30 cellular contexts compared by ENCODE assay signal in the genomic region with DNA sequence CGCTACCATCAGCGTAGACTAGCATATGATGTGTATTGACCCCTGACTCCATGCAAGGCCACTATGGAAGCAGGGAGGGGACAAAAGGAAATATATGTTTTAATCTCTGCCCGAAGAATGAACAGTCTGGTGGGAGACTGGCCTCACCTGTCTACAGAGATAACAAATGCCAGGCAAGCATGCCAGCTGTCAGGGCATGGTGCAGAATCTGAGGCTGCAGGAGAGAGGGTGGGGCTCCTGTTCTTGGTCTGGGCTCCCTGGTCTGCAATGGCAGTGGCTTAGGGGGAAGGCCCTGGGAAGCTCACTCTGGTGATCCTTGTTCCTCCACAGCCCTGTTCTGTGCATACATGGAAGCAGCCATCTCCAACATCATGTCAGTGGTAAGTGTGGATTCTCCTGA. TPM values are rescaled to one million over a fixed set of nuclear protein-coding genes. Genes with fewer than 3 reads are reported as not detected.
"Had no signal": no experiment of that assay in that cellular context is flagged by ENCODE, and none has a peak within 500 bp of the region (broad histone marks: within the 10 kb centered on the region; RNA-seq: fewer than 3 reads in every experiment).

No MANE protein-coding gene starts in this region.

- H3K4me1 ChIP-seq: adrenal gland, body of pancreas, breast epithelium, SJSA1 had no signal

- H3K36me3 ChIP-seq: adrenal gland, breast epithelium, MG63, Peyer's patch, SJSA1 had no signal

- H3K27me3 ChIP-seq: adrenal gland, body of pancreas, breast epithelium, MG63, Peyer's patch, SJSA1 had no signal

- H3K4me3 ChIP-seq: adrenal gland, body of pancreas, breast epithelium, MG63, Peyer's patch, SJSA1 had no signal

- H3K9me3 Mint-ChIP-seq: activated CD4-positive, alpha-beta T cell treated with anti-CD3 and anti-CD28 coated beads, Interleukin-2, amount 10 ng/mL, durations not matched to agents 24 days and 14 days; activated CD8-positive, alpha-beta T cell treated with anti-CD3 and anti-CD28 coated beads for 36 hours; activated naive CD4-positive, alpha-beta T cell treated with anti-CD3 and anti-CD28 coated beads for 36 hours; activated T-cell treated with anti-CD3 and anti-CD28 coated beads, Interleukin-2, amount 50 U/mL, for 24 hours; T-helper 1 cell treated with Interleukin-12 subunit alpha and Interleukin-12 subunit beta and Interleukin-4 antibody, amounts not matched to agents 30 μg/mL and 1 μg/mL, for 36 hours; T-helper 2 cell treated with Interferon-gamma antibody and Interleukin-4, amounts not matched to agents 5 μg/mL and 100 μg/mL, for 36 hours had no signal

- DNase-seq: activated CD4-positive, alpha-beta T cell treated with anti-CD3 and anti-CD28 coated beads, Interleukin-2, amount 10 ng/mL, durations not matched to agents 24 days and 14 days; activated CD4-positive, alpha-beta T cell treated with anti-CD3 and anti-CD28 coated beads, Interleukin-2, amount 50 U/mL, for 4 hours; activated CD8-positive, alpha-beta T cell treated with anti-CD3 and anti-CD28 coated beads for 36 hours; activated gamma-delta T cell treated with Interleukin-2 at 50 U/mL for 16 hours; activated naive CD4-positive, alpha-beta T cell treated with anti-CD3 and anti-CD28 coated beads for 36 hours; activated T-cell treated with anti-CD3 and anti-CD28 coated beads, Interleukin-2, amount 50 U/mL, for 24 hours; adrenal gland; body of pancreas; Karpas-422; KBM-7; MG63; NCI-H1048; NCI-H1436 treated with DMSO at 0.1 percent for 48 hours; NCI-H1694 treated with DMSO at 0.1 percent for 48 hours; NCI-H2029; NCI-H510A; NCI-H526; NCI-H748 treated with DMSO at 0.1 percent for 48 hours; NK-92 treated with Interleukin-12 subunit alpha and Interleukin-12 subunit beta, amount 100 ng/mL, for 24 hours; PC-3; RPMI8226; SHP77 treated with DMSO at 0.1 percent for 48 hours; SK-N-SH had no signal

- H3K4me1 Mint-ChIP-seq: activated CD4-positive, alpha-beta T cell treated with anti-CD3 and anti-CD28 coated beads, Interleukin-2, amount 10 ng/mL, durations not matched to agents 24 days and 14 days had no signal

- H3K9me3 ChIP-seq: adrenal gland, body of pancreas, MG63, Peyer's patch, SJSA1, SK-N-SH had no signal

- H3K36me3 Mint-ChIP-seq: activated naive CD4-positive, alpha-beta T cell treated with anti-CD3 and anti-CD28 coated beads, Interleukin-2, amount 50 U/mL, for 72 hours had no signal

- ATAC-seq: activated CD8-positive, alpha-beta T cell treated with anti-CD3 and anti-CD28 coated beads for 36 hours; activated naive CD4-positive, alpha-beta T cell treated with anti-CD3 and anti-CD28 coated beads, Interleukin-2, amount 50 U/mL, for 72 hours; body of pancreas; PC-3 had no signal

- H3K9ac ChIP-seq: SK-N-SH had no signal

- H3K4me2 ChIP-seq: SK-N-SH had no signal

- H3K27ac Mint-ChIP-seq: activated CD4-positive, alpha-beta T cell treated with anti-CD3 and anti-CD28 coated beads, Interleukin-2, amount 10 ng/mL, durations not matched to agents 24 days and 14 days; activated CD8-positive, alpha-beta T cell treated with anti-CD3 and anti-CD28 coated beads for 36 hours; activated naive CD4-positive, alpha-beta T cell treated with anti-CD3 and anti-CD28 coated beads for 36 hours; activated naive CD4-positive, alpha-beta T cell treated with anti-CD3 and anti-CD28 coated beads, Interleukin-2, amount 50 U/mL, for 72 hours; activated T-cell treated with anti-CD3 and anti-CD28 coated beads, Interleukin-2, amount 50 U/mL, for 24 hours; T-helper 1 cell treated with Interleukin-12 subunit alpha and Interleukin-12 subunit beta and Interleukin-4 antibody, amounts not matched to agents 30 μg/mL and 1 μg/mL, for 36 hours; T-helper 2 cell treated with Interferon-gamma antibody and Interleukin-4, amounts not matched to agents 5 μg/mL and 100 μg/mL, for 36 hours had no signal

- H3K4me3 Mint-ChIP-seq: activated CD4-positive, alpha-beta T cell treated with anti-CD3 and anti-CD28 coated beads, Interleukin-2, amount 10 ng/mL, durations not matched to agents 24 days and 14 days; activated CD8-positive, alpha-beta T cell treated with anti-CD3 and anti-CD28 coated beads for 36 hours; activated naive CD4-positive, alpha-beta T cell treated with anti-CD3 and anti-CD28 coated beads for 36 hours; activated T-cell treated with anti-CD3 and anti-CD28 coated beads, Interleukin-2, amount 50 U/mL, for 24 hours; T-helper 1 cell treated with Interleukin-12 subunit alpha and Interleukin-12 subunit beta and Interleukin-4 antibody, amounts not matched to agents 30 μg/mL and 1 μg/mL, for 36 hours; T-helper 2 cell treated with Interferon-gamma antibody and Interleukin-4, amounts not matched to agents 5 μg/mL and 100 μg/mL, for 36 hours had no signal

- H3K27ac ChIP-seq: adrenal gland, body of pancreas, breast epithelium, SJSA1 had no signal

RNA-seq across cellular contexts. Expression of a gene that starts 27.5 kb away (rescaled TPM):
- total RNA-seq: activated CD4-positive, alpha-beta T cell treated with anti-CD3 and anti-CD28 coated beads, Interleukin-2, amount 10 ng/mL, durations not matched to agents 24 days and 14 days; activated naive CD4-positive, alpha-beta T cell treated with anti-CD3 and anti-CD28 coated beads for 36 hours; activated naive CD4-positive, alpha-beta T cell treated with anti-CD3 and anti-CD28 coated beads, Interleukin-2, amount 50 U/mL, for 72 hours; astrocyte; body of pancreas; PC-3; SJSA1 had no signal
